19 cellular contexts compared by ENCODE assay signal in the genomic region with DNA sequence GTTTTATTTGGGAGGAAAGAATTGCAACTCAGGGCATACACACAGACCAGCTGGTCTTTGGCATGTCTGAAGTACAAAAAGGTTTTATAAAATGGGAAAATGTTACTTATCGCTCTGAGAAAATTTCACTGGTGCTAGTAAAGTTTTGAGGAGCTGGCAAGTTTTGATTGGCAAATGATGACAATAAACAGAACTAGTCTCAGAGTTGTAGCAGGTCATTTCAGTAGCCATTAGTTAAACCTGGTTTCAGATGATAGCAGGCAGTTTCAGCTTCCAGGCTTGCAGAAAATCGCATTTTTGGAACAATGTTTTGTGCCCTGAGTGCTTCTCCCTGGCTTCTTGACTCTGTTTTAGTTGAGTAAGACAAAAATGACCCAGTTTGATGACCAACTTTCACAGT. TPM values are rescaled to one million over a fixed set of nuclear protein-coding genes. Genes with fewer than 3 reads are reported as not detected.
DNase-seq lines count a peak whose midpoint lies in the region; ATAC-seq, FAIRE-seq and TF ChIP-seq lines count a peak whose summit lies in the region.
"Had no signal": no experiment of that assay in that cellular context is flagged by ENCODE, and none has a peak within 500 bp of the region (broad histone marks: within the 10 kb centered on the region; RNA-seq: fewer than 3 reads in every experiment).

No MANE protein-coding gene starts in this region.

- intact Hi-C loops in CD4-positive, alpha-beta T cell (cut with DNase I, micrococcal nuclease): no loop called here
- intact Hi-C loops in activated B cell treated with CpG ODN at 0.5 μM for 24 hours (cut with micrococcal nuclease): no loop called here

- TF ChIP-seq POLR2A in GM12892 (IDR thresholded peaks at IDR 0.05; ENCODE audit: low read depth, low read length): no peak

- no peaks in the 10 kb centered on the region for H3K79me2 ChIP-seq in hepatocyte

- H3K4me1 ChIP-seq in hepatocyte (ENCODE audit: insufficient read depth): no peaks in the 10 kb centered on the region

- CTCF ChIA-PET in CD4-positive, alpha-beta T cell (lab: Charles Lee): interaction anchor here (0.5 to 2.3 kb wide), 6 partner anchors 9 to 277 kb away, joined by 4 to 11 read pairs (median 9); partner anchors contain the start of genes B2M, PATL2, SPG11 and TRIM69
- CTCF ChIA-PET in activated B cell treated with CpG ODN at 0.5 μM for 24 hours (lab: Charles Lee): interaction anchor here (0.9 to 16.4 kb wide), 4 partner anchors 10 to 57 kb away, joined by 3 to 239 read pairs (median 22); partner anchors contain the start of genes B2M, PATL2, SPG11 and TRIM69

- no peak overlapping the region for H2AFZ ChIP-seq in hepatocyte

- peaks cover 88% of the 10 kb centered on the region for H3K4me1 Mint-ChIP-seq in CD4-positive, alpha-beta T cell (ENCODE audit: low read depth)
- H3K4me1 Mint-ChIP-seq in activated B cell treated with CpG ODN at 0.5 μM for 24 hours (peaks cover 91% of the 10 kb centered on the region), naive B cell (peaks cover 55 to 87% (median 75%) of the 10 kb centered on the region in 3 donors)

- H3K4me3 ChIP-seq in hepatocyte: no peak overlapping the region
- H3K4me3 ChIP-seq: thoracic aorta had no signal

- no peak for TF ChIP-seq CTCF in CD4-positive, alpha-beta T cell (IDR thresholded peaks at IDR 0.05)
- TF ChIP-seq CTCF in activated B cell treated with CpG ODN at 0.5 μM for 24 hours (IDR thresholded peaks at IDR 0.05) (no peak), hepatocyte (IDR thresholded peaks at IDR 0.05; ENCODE audit: poor library complexity) (no peak)

- peak overlapping the region; percentile 47 for H3K4me3 Mint-ChIP-seq in CD4-positive, alpha-beta T cell
- H3K4me3 Mint-ChIP-seq in activated B cell treated with CpG ODN at 0.5 μM for 24 hours (no peak overlapping the region), naive B cell (peak overlapping the region in 1 of 8 donors; percentile 78)

- no peaks in the 10 kb centered on the region for H3K9me2 ChIP-seq in hepatocyte (replicated peaks; ENCODE audit: insufficient read depth)

- no peaks in the 10 kb centered on the region for H3K27me3 ChIP-seq in CD4-positive, alpha-beta T cell (ENCODE audit: control insufficient read depth, insufficient read depth, low read length)
- no peaks in the 10 kb centered on the region for H3K27me3 ChIP-seq in hepatocyte

- H3K27me3 Mint-ChIP-seq in CD4-positive, alpha-beta T cell: no peaks in the 10 kb centered on the region
- H3K27me3 Mint-ChIP-seq in activated B cell treated with CpG ODN at 0.5 μM for 24 hours (no peaks in the 10 kb centered on the region), naive B cell (no peaks in the 10 kb centered on the region)

- no peaks in the 10 kb centered on the region for H4K20me1 ChIP-seq in hepatocyte (ENCODE audit: insufficient read depth, poor library complexity, severe bottlenecking)

- no peak for ATAC-seq in CD4-positive, alpha-beta T cell (ENCODE audit: poor library complexity)
- ATAC-seq in activated B cell treated with CpG ODN at 0.5 μM for 24 hours (ENCODE audit: low read depth) (no peak), naive B cell (ENCODE audit: low read depth in 2 of 2) (no peak)
- ATAC-seq: SK-N-SH treated with all-trans-retinoic acid at 6 μM for 48 hours had no signal

- H3K27ac Mint-ChIP-seq in CD4-positive, alpha-beta T cell: peak overlapping the region; percentile 100
- H3K27ac Mint-ChIP-seq in activated B cell treated with CpG ODN at 0.5 μM for 24 hours: peak overlapping the region; percentile 98
- peak overlapping the region in 4 of 6 donors; percentile 33 to 100 (median 66) for H3K27ac Mint-ChIP-seq in naive B cell

- peaks cover 42% of the 10 kb centered on the region for H3K36me3 Mint-ChIP-seq in CD4-positive, alpha-beta T cell (ENCODE audit: low read depth)
- H3K36me3 Mint-ChIP-seq in activated B cell treated with CpG ODN at 0.5 μM for 24 hours (ENCODE audit: low read depth) (peaks cover 30% of the 10 kb centered on the region), naive B cell (peaks cover 0 to 11% of the 10 kb centered on the region in 2 donors)

- H3K36me3 ChIP-seq in hepatocyte (replicated peaks; ENCODE audit: insufficient read depth, low read depth): no peaks in the 10 kb centered on the region

- POLR2A ChIA-PET in CD4-positive, alpha-beta T cell (lab: Charles Lee): interaction anchor here (0.5 to 38.3 kb wide), 5 partner anchors 7 to 166 kb away, joined by 3 to 4232 read pairs (median 2107); partner anchors contain the start of genes B2M, PATL2, SPG11 and TRIM69
- POLR2A ChIA-PET in activated B cell treated with CpG ODN at 0.5 μM for 24 hours (lab: Charles Lee): interaction anchor here (1.0 to 24.4 kb wide), 5 partner anchors 5 to 58 kb away, joined by 3 to 2387 read pairs (median 1048); partner anchors contain the start of genes B2M, PATL2, SPG11 and TRIM69

- H3K4me2 ChIP-seq in hepatocyte: no peak overlapping the region

- peak overlapping the region; percentile 16 for H3K27ac ChIP-seq in CD4-positive, alpha-beta T cell (ENCODE audit: low read depth, low read length)
- no peak overlapping the region for H3K27ac ChIP-seq in hepatocyte
- H3K27ac ChIP-seq: thoracic aorta had no signal

- WGBS in hepatocyte (ENCODE audit: low lambda C conversion rate, missing lambda C conversion rate): 76% methylated on average over 2 of the region's 2 CpGs

- FAIRE-seq in GM12892 (lab: Jason Lieb, UNC): peak; percentile 66
- FAIRE-seq: colon, endothelial cell of umbilical vein, HTR-8/SVneo had no signal

- no peaks in the 10 kb centered on the region for H3K9me3 Mint-ChIP-seq in CD4-positive, alpha-beta T cell
- H3K9me3 Mint-ChIP-seq in activated B cell treated with CpG ODN at 0.5 μM for 24 hours: no peaks in the 10 kb centered on the region
- H3K9me3 Mint-ChIP-seq in naive B cell: no peaks in the 10 kb centered on the region

- DNase-seq in CD4-positive, alpha-beta T cell: no peak
- no peak for DNase-seq in GM12892 (ENCODE audit: insufficient read length)
- no peak for DNase-seq in activated B cell treated with CpG ODN at 0.5 μM for 24 hours
- DNase-seq in naive B cell: no peak
- no peak for DNase-seq in hepatocyte (ENCODE audit: low spot score)
- DNase-seq in NCI-H2029 treated with DMSO at 0.1 percent for 48 hours (lab: John Stamatoyannopoulos, UW): no peak
- no peak for DNase-seq in SW480 (ENCODE audit: low spot score)
- DNase-seq: activated T-cell treated with anti-CD3 and anti-CD28 coated beads, Interleukin-2, amount 50 U/mL, for 48 hours; DMS79 treated with DMSO at 0.1 percent for 48 hours; foreskin melanocyte; NCI-H1930; NCI-H526 had no signal

- no peaks in the 10 kb centered on the region for H3K9me3 ChIP-seq in CD4-positive, alpha-beta T cell (ENCODE audit: control insufficient read depth, low read length)
- H3K9me3 ChIP-seq in hepatocyte (ENCODE audit: low read depth): no peaks in the 10 kb centered on the region
- H3K9me3 ChIP-seq: thoracic aorta had no signal

RNA-seq across cellular contexts. Expression of gene B2M, which starts 10.7 kb away (rescaled TPM):
- 1,000 to 10,000 TPM; 4,357 to 4,503 TPM for total RNA-seq in CD4-positive, alpha-beta T cell
- polyA plus RNA-seq in GM12892 (2012; ENCODE audit: missing spikeins): 10,745 TPM
- total RNA-seq in activated B cell treated with CpG ODN at 0.5 μM for 24 hours (3,396 and 3,707 TPM in 2 replicates), hepatocyte (2,059 and 2,324 TPM in 2 replicates)
- polyA plus RNA-seq in naive B cell (ENCODE audit: low read depth in 6 of 6) (over 10,000 TPM; 15,630 to 30,116 (median 21,556) TPM), hepatocyte (2,570 and 2,890 TPM in 2 replicates)

RNA-seq across cellular contexts. Expression of gene PATL2, which starts 10.9 kb away (rescaled TPM):
- 10 to 100 TPM; 17.4 to 21.9 TPM for total RNA-seq in CD4-positive, alpha-beta T cell
- 12.6 TPM for polyA plus RNA-seq in GM12892 (2012; ENCODE audit: missing spikeins)
- total RNA-seq in activated B cell treated with CpG ODN at 0.5 μM for 24 hours: 19.8 and 27.2 TPM in 2 replicates
- polyA plus RNA-seq in naive B cell (ENCODE audit: low read depth in 6 of 6): 10 to 100 TPM in 5 of 6 donors, 1 to 10 TPM in 1; 9.3 to 28.6 (median 20.2) TPM
- 0.77 TPM in 1 of 2 replicates, not detected in the other for total RNA-seq in hepatocyte
- polyA plus RNA-seq in hepatocyte: 0.54 and 0.85 TPM in 2 replicates
- total RNA-seq: endothelial cell of umbilical vein, renal cortical epithelial cell had no signal
- polyA plus RNA-seq: neural cell had no signal

RNA-seq across cellular contexts. Expression of gene TRIM69, which starts 14.3 kb away (rescaled TPM):
- 1 to 10 TPM; 6.2 to 9.8 TPM for total RNA-seq in CD4-positive, alpha-beta T cell
- 41.6 TPM for polyA plus RNA-seq in GM12892 (2012; ENCODE audit: missing spikeins)
- total RNA-seq in activated B cell treated with CpG ODN at 0.5 μM for 24 hours (30.8 and 35.4 TPM in 2 replicates), hepatocyte (10.8 and 11.0 TPM in 2 replicates)
- polyA plus RNA-seq in naive B cell (ENCODE audit: low read depth in 6 of 6) (10 to 100 TPM in 5 of 6 donors, 1 to 10 TPM in 1; 9.4 to 22.4 (median 18.1) TPM), hepatocyte (6.5 and 9.7 TPM in 2 replicates)

RNA-seq across cellular contexts. Expression of gene SPG11, which starts 58.5 kb away (rescaled TPM):
- 10 to 100 TPM; 49.9 to 51.3 TPM for total RNA-seq in CD4-positive, alpha-beta T cell
- polyA plus RNA-seq in GM12892 (2012; ENCODE audit: missing spikeins): 47.6 TPM
- total RNA-seq in activated B cell treated with CpG ODN at 0.5 μM for 24 hours (132 and 161 TPM in 2 replicates), hepatocyte (54.2 and 70.3 TPM in 2 replicates)
- polyA plus RNA-seq in naive B cell (ENCODE audit: low read depth in 6 of 6) (10 to 100 TPM; 19.7 to 70.0 (median 53.0) TPM), hepatocyte (27.1 and 28.2 TPM in 2 replicates)

Comparison
In these comparisons a context has a peak if more than half of its experiments do, and no peak if none do; other contexts are left out.
1. RNA of gene PATL2, which starts 10.9 kb away (total RNA-seq): 19.8 to 27.2 TPM in activated B cell treated with CpG ODN at 0.5 μM for 24 hours and 17.4 to 21.9 TPM in CD4-positive, alpha-beta T cell; 0.77 TPM in hepatocyte; every median in the first group is over 10 times any median in the second.
2. Peak in every context shown above with its lines, with median percentiles within 50 percentile points of each other: H3K27ac Mint-ChIP-seq.